ENCODE assay signal across 21 cellular contexts in genomic region chr5:170865622-170866021, GRCh38. TPM values are rescaled to one million over a fixed set of nuclear protein-coding genes. Genes with fewer than 3 reads are reported as not detected.
DNase-seq lines count a peak whose midpoint lies in the region; ATAC-seq and TF ChIP-seq lines count a peak whose summit lies in the region.
"Had no signal": no experiment of that assay in that cellular context is flagged by ENCODE, and none has a peak within 500 bp of the region (broad histone marks: within the 10 kb centered on the region; RNA-seq: fewer than 3 reads in every experiment).

No MANE protein-coding gene starts in this region.

- H3K4me1 ChIP-seq in Caco-2: peaks cover 25% of the 10 kb centered on the region

- peaks cover 9% of the 10 kb centered on the region for H3K36me3 Mint-ChIP-seq in activated T-helper 17 cell treated with anti-CD3 and anti-CD28 coated beads, Interleukin-2, amount 50 U/mL, for 72 hours (ENCODE audit: low read depth)
- H3K36me3 Mint-ChIP-seq in Caco-2 (ENCODE audit: insufficient read depth, unreplicated experiment): peaks cover 16% of the 10 kb centered on the region

- no peak overlapping the region for H3K4me3 Mint-ChIP-seq in activated T-helper 17 cell treated with anti-CD3 and anti-CD28 coated beads, Interleukin-2, amount 50 U/mL, for 72 hours
- H3K4me3 Mint-ChIP-seq in Caco-2 (ENCODE audit: unreplicated experiment): no peak overlapping the region
- H3K4me3 Mint-ChIP-seq: type B pancreatic cell had no signal

- BruUV-seq in Caco-2 (replicated peaks; lab: Mats Ljungman, UMichigan): no TSS peak

- H3K4me3 ChIP-seq in Caco-2 (ENCODE audit: low read depth, low read length): no peak overlapping the region
- H3K4me3 ChIP-seq: mucosa of descending colon, sigmoid colon had no signal

- no peak for TF ChIP-seq CTCF in Caco-2 (IDR thresholded peaks at IDR 0.05; ENCODE audit: insufficient read depth in 1 of 2, low read depth in 1 of 2, low read length in 1 of 2, severe bottlenecking in 1 of 2, unreplicated experiment in 1 of 2)

- no peaks in the 10 kb centered on the region for H3K36me3 ChIP-seq in Caco-2 (ENCODE audit: control insufficient read depth, insufficient read depth, low read length)
- H3K36me3 ChIP-seq: sigmoid colon had no signal

- H3K27me3 Mint-ChIP-seq in activated T-helper 17 cell treated with anti-CD3 and anti-CD28 coated beads, Interleukin-2, amount 50 U/mL, for 72 hours: peaks cover 27% of the 10 kb centered on the region
- no peaks in the 10 kb centered on the region for H3K27me3 Mint-ChIP-seq in Caco-2 (ENCODE audit: insufficient read depth, unreplicated experiment)

- H3K27me3 ChIP-seq in Caco-2 (replicated peaks; ENCODE audit: control insufficient read depth, insufficient read depth, low read length): no peaks in the 10 kb centered on the region
- H3K27me3 ChIP-seq: sigmoid colon had no signal

- peaks cover 12% of the 10 kb centered on the region for H3K9me3 ChIP-seq in Caco-2

- CTCF ChIA-PET in Caco-2 (lab: Charles Lee): no interaction called here

- DNase-seq in NCI-H748 (lab: John Stamatoyannopoulos, UW; ENCODE audit: unreplicated experiment) (no peak), 8988T (no peak), Caco-2 (no peak), NCI-H1105 treated with DMSO at 0.1 percent for 48 hours (lab: John Stamatoyannopoulos, UW) (no peak)
- DNase-seq: activated T-cell treated with anti-CD3 and anti-CD28 coated beads, Interleukin-2, amount 50 U/mL, for 48 hours; AML-193; DMS153; effector memory CD4-positive, alpha-beta T cell; hypothalamus; Kasumi-1; mucosa of descending colon; NCI-H1436 treated with DMSO at 0.1 percent for 48 hours; NCI-H446; sigmoid colon; stimulated activated CD4-positive, alpha-beta T cell treated with anti-CD3 and anti-CD28 coated beads, Interleukin-4, amount 100 ng/mL, for 24 hours had no signal

- POLR2A ChIA-PET in Caco-2 (lab: Charles Lee): no interaction called here

- H3K9me3 Mint-ChIP-seq in activated T-helper 17 cell treated with anti-CD3 and anti-CD28 coated beads, Interleukin-2, amount 50 U/mL, for 72 hours: peaks cover 13% of the 10 kb centered on the region
- H3K9me3 Mint-ChIP-seq in Caco-2 (ENCODE audit: unreplicated experiment): peaks cover 9% of the 10 kb centered on the region

- intact Hi-C loops in Caco-2 (cut with micrococcal nuclease; ENCODE audit: unreplicated experiment): no loop called here

- no peaks in the 10 kb centered on the region for H3K4me1 Mint-ChIP-seq in activated T-helper 17 cell treated with anti-CD3 and anti-CD28 coated beads, Interleukin-2, amount 50 U/mL, for 72 hours
- H3K4me1 Mint-ChIP-seq in Caco-2 (ENCODE audit: low read depth, unreplicated experiment): peaks cover 23% of the 10 kb centered on the region

- ATAC-seq in GM18861 (IDR thresholded peaks at IDR 0.05; ENCODE audit: unreplicated experiment): peak; percentile 71
- ATAC-seq in GM21447 (IDR thresholded peaks at IDR 0.05; ENCODE audit: unreplicated experiment): peak; percentile 72
- ATAC-seq in HG03039 (IDR thresholded peaks at IDR 0.05; ENCODE audit: unreplicated experiment): peak; percentile 56
- peak; percentile 29 for ATAC-seq in activated T-helper 17 cell treated with anti-CD3 and anti-CD28 coated beads, Interleukin-2, amount 50 U/mL, for 72 hours (replicated peaks)
- ATAC-seq: HCT116, mucosa of descending colon had no signal

- no peak overlapping the region for H3K27ac Mint-ChIP-seq in activated T-helper 17 cell treated with anti-CD3 and anti-CD28 coated beads, Interleukin-2, amount 50 U/mL, for 72 hours
- H3K27ac Mint-ChIP-seq in Caco-2 (ENCODE audit: unreplicated experiment): no peak overlapping the region
- H3K27ac Mint-ChIP-seq: type B pancreatic cell had no signal

RNA-seq across cellular contexts. Expression of gene RANBP17, which starts 3.8 kb away (rescaled TPM):
- not detected for total RNA-seq in activated T-helper 17 cell treated with anti-CD3 and anti-CD28 coated beads, Interleukin-2, amount 50 U/mL, for 72 hours
- 28.2 and 31.8 TPM in 2 replicates for total RNA-seq in Caco-2 (2022)

Comparison
In these comparisons a context has a peak if more than half of its experiments do, and no peak if none do; other contexts are left out.
1. RNA of gene RANBP17, which starts 3.8 kb away (total RNA-seq): 28.2 to 31.8 TPM in Caco-2; not detected in activated T-helper 17 cell treated with anti-CD3 and anti-CD28 coated beads, Interleukin-2, amount 50 U/mL, for 72 hours; every median in the first group is over 10 times any median in the second.
2. Peak in every context shown above with its lines, with median percentiles within 50 percentile points of each other: ATAC-seq.